1 cellular context compared by ENCODE assay signal in the genomic region with DNA sequence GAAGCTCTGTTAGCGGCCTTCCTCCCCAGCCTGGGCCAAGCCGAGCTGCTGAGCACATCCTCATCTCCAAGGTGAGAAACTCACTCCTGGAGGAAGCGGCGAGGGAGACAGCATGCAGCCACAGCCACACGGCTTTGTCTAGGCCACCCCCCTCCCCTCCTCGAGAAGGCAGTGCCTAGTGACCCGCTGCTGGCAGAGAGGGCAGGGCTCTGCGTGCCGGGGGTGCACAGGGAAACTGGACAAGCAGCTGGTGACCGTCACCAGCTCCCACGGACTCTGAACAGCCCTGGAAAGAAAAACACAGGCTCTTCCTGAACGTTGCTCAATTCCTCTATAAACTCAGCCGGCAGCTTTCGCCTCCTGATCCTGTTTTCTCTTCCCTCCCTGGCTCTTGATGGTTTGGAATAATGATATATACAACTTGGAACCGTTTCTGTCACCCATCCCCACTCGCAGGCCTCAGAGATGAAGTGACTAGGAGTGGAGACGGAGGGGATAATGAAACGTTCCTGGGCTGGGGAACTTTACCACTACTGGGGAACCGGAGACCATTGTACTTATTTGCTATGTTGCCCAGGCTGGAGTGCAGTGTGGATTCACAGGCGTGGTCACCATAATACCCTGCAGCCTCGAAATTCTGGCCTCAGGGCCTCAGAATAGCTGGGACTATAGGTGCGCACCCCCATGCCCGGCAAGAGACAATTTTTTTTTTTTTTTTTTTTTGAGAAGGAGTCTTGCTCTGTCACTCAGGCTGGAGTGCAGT.
TF ChIP-seq lines count a peak whose summit lies in the region.

No MANE protein-coding gene starts in this region.

TF ChIP-seq in HepG2, 621 proteins besides CTCF, POLR2A, EP300 and RAD21 (continued from another document and continues in another):
- TF ChIP-seq ZNF256 (CRISPR knock-in tag; conservative IDR thresholded peaks at IDR 0.05) (no peak), ATRX (CRISPR knock-in tag; IDR thresholded peaks at IDR 0.05; ENCODE audit: borderline replicate concordance) (no peak), ZFP36L2 (CRISPR knock-in tag; IDR thresholded peaks at IDR 0.05) (no peak), ZBTB21 (CRISPR knock-in tag; IDR thresholded peaks at IDR 0.05) (no peak), HHEX (CRISPR knock-in tag; IDR thresholded peaks at IDR 0.05) (no peak), NBN (conservative IDR thresholded peaks at IDR 0.05) (no peak), STAT5B (CRISPR knock-in tag; IDR thresholded peaks at IDR 0.05) (no peak), EEA1 (CRISPR knock-in tag; IDR thresholded peaks at IDR 0.05; ENCODE audit: borderline replicate concordance) (no peak), ZNF775 (CRISPR knock-in tag; IDR thresholded peaks at IDR 0.05; ENCODE audit: borderline replicate concordance) (no peak), NR2F6 (IDR thresholded peaks at IDR 0.05) (no peak), NR2F6 (CRISPR knock-in tag; IDR thresholded peaks at IDR 0.05) (0 out of 2 replicates have a peak, but pooled peaks have one; percentile 9), ZNF816 (CRISPR knock-in tag; IDR thresholded peaks at IDR 0.05; ENCODE audit: borderline replicate concordance) (0 out of 2 replicates have a peak, but pooled peaks have one; percentile 30), TBX3 (IDR thresholded peaks at IDR 0.05; ENCODE audit: borderline replicate concordance) (no peak), MAF1 (CRISPR knock-in tag; IDR thresholded peaks at IDR 0.05; ENCODE audit: borderline replicate concordance) (0 out of 2 replicates have a peak, but pooled peaks have one; percentile 36), CEBPG (CRISPR knock-in tag; IDR thresholded peaks at IDR 0.05) (peak; percentile 79), ZNF878 (CRISPR knock-in tag; IDR thresholded peaks at IDR 0.05) (no peak), PHB2 (IDR thresholded peaks at IDR 0.05; ENCODE audit: partially characterized antibody) (no peak), TBX2 (CRISPR knock-in tag; IDR thresholded peaks at IDR 0.05; ENCODE audit: borderline replicate concordance) (0 out of 2 replicates have a peak, but pooled peaks have one; percentile 28), BRCA1 (CRISPR knock-in tag; IDR thresholded peaks at IDR 0.05) (0 out of 2 replicates have a peak, but pooled peaks have one; percentile 51), ZNF136 (CRISPR knock-in tag; IDR thresholded peaks at IDR 0.05; ENCODE audit: low read depth) (no peak), RORA (CRISPR knock-in tag; IDR thresholded peaks at IDR 0.05) (no peak), ZNF205 (CRISPR knock-in tag; IDR thresholded peaks at IDR 0.05) (no peak), ETV5 (CRISPR knock-in tag; IDR thresholded peaks at IDR 0.05; ENCODE audit: borderline replicate concordance) (peak; percentile 28; the same call in 1 of the 2 replicates), ZNF230 (CRISPR knock-in tag; IDR thresholded peaks at IDR 0.05) (no peak), TAF1 (CRISPR knock-in tag; IDR thresholded peaks at IDR 0.05) (no peak), PHF5A (CRISPR knock-in tag; IDR thresholded peaks at IDR 0.05; ENCODE audit: low read depth, unreplicated experiment) (no peak), ZNF253 (CRISPR knock-in tag; IDR thresholded peaks at IDR 0.05; ENCODE audit: borderline replicate concordance) (no peak), ATM (IDR thresholded peaks at IDR 0.05; ENCODE audit: borderline replicate concordance) (no peak), HCFC1 (IDR thresholded peaks at IDR 0.05; ENCODE audit: low read depth, low read length) (no peak), FOXA3 (CRISPR knock-in tag; IDR thresholded peaks at IDR 0.05) (no peak), ZNF292 (CRISPR knock-in tag; IDR thresholded peaks at IDR 0.05; ENCODE audit: borderline replicate concordance, low read depth) (peak; percentile 72; the same call in 1 of the 2 replicates)
- TF ChIP-seq, protein P1, sequence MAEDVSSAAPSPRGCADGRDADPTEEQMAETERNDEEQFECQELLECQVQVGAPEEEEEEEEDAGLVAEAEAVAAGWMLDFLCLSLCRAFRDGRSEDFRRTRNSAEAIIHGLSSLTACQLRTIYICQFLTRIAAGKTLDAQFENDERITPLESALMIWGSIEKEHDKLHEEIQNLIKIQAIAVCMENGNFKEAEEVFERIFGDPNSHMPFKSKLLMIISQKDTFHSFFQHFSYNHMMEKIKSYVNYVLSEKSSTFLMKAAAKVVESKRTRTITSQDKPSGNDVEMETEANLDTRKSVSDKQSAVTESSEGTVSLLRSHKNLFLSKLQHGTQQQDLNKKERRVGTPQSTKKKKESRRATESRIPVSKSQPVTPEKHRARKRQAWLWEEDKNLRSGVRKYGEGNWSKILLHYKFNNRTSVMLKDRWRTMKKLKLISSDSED (CRISPR knock-in tag; IDR thresholded peaks at IDR 0.05), result no peak
- TF ChIP-seq, protein P2, sequence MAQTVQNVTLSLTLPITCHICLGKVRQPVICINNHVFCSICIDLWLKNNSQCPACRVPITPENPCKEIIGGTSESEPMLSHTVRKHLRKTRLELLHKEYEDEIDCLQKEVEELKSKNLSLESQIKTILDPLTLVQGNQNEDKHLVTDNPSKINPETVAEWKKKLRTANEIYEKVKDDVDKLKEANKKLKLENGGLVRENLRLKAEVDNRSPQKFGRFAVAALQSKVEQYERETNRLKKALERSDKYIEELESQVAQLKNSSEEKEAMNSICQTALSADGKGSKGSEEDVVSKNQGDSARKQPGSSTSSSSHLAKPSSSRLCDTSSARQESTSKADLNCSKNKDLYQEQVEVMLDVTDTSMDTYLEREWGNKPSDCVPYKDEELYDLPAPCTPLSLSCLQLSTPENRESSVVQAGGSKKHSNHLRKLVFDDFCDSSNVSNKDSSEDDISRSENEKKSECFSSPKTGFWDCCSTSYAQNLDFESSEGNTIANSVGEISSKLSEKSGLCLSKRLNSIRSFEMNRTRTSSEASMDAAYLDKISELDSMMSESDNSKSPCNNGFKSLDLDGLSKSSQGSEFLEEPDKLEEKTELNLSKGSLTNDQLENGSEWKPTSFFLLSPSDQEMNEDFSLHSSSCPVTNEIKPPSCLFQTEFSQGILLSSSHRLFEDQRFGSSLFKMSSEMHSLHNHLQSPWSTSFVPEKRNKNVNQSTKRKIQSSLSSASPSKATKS (CRISPR knock-in tag; IDR thresholded peaks at IDR 0.05), result no peak
- TF ChIP-seq, protein P3, sequence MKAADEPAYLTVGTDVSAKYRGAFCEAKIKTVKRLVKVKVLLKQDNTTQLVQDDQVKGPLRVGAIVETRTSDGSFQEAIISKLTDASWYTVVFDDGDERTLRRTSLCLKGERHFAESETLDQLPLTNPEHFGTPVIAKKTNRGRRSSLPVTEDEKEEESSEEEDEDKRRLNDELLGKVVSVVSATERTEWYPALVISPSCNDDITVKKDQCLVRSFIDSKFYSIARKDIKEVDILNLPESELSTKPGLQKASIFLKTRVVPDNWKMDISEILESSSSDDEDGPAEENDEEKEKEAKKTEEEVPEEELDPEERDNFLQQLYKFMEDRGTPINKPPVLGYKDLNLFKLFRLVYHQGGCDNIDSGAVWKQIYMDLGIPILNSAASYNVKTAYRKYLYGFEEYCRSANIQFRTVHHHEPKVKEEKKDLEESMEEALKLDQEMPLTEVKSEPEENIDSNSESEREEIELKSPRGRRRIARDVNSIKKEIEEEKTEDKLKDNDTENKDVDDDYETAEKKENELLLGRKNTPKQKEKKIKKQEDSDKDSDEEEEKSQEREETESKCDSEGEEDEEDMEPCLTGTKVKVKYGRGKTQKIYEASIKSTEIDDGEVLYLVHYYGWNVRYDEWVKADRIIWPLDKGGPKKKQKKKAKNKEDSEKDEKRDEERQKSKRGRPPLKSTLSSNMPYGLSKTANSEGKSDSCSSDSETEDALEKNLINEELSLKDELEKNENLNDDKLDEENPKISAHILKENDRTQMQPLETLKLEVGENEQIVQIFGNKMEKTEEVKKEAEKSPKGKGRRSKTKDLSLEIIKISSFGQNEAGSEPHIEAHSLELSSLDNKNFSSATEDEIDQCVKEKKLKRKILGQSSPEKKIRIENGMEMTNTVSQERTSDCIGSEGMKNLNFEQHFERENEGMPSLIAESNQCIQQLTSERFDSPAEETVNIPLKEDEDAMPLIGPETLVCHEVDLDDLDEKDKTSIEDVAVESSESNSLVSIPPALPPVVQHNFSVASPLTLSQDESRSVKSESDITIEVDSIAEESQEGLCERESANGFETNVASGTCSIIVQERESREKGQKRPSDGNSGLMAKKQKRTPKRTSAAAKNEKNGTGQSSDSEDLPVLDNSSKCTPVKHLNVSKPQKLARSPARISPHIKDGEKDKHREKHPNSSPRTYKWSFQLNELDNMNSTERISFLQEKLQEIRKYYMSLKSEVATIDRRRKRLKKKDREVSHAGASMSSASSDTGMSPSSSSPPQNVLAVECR (CRISPR knock-in tag; IDR thresholded peaks at IDR 0.05; ENCODE audit: borderline replicate concordance), result peak; percentile 50; the same call in 1 of the 2 replicates
- TF ChIP-seq, protein P4, sequence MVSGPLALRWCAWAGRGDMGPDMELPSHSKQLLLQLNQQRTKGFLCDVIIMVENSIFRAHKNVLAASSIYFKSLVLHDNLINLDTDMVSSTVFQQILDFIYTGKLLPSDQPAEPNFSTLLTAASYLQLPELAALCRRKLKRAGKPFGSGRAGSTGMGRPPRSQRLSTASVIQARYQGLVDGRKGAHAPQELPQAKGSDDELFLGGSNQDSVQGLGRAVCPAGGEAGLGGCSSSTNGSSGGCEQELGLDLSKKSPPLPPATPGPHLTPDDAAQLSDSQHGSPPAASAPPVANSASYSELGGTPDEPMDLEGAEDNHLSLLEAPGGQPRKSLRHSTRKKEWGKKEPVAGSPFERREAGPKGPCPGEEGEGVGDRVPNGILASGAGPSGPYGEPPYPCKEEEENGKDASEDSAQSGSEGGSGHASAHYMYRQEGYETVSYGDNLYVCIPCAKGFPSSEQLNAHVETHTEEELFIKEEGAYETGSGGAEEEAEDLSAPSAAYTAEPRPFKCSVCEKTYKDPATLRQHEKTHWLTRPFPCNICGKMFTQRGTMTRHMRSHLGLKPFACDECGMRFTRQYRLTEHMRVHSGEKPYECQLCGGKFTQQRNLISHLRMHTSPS (CRISPR knock-in tag; IDR thresholded peaks at IDR 0.05; ENCODE audit: low read depth), result peak; percentile 84; the same call in 1 of the 2 replicates
- TF ChIP-seq, protein P5, sequence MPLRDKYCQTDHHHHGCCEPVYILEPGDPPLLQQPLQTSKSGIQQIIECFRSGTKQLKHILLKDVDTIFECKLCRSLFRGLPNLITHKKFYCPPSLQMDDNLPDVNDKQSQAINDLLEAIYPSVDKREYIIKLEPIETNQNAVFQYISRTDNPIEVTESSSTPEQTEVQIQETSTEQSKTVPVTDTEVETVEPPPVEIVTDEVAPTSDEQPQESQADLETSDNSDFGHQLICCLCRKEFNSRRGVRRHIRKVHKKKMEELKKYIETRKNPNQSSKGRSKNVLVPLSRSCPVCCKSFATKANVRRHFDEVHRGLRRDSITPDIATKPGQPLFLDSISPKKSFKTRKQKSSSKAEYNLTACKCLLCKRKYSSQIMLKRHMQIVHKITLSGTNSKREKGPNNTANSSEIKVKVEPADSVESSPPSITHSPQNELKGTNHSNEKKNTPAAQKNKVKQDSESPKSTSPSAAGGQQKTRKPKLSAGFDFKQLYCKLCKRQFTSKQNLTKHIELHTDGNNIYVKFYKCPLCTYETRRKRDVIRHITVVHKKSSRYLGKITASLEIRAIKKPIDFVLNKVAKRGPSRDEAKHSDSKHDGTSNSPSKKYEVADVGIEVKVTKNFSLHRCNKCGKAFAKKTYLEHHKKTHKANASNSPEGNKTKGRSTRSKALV (CRISPR knock-in tag; IDR thresholded peaks at IDR 0.05), result 0 out of 2 replicates have a peak, but pooled peaks have one; percentile 21
- TF ChIP-seq, protein P6, sequence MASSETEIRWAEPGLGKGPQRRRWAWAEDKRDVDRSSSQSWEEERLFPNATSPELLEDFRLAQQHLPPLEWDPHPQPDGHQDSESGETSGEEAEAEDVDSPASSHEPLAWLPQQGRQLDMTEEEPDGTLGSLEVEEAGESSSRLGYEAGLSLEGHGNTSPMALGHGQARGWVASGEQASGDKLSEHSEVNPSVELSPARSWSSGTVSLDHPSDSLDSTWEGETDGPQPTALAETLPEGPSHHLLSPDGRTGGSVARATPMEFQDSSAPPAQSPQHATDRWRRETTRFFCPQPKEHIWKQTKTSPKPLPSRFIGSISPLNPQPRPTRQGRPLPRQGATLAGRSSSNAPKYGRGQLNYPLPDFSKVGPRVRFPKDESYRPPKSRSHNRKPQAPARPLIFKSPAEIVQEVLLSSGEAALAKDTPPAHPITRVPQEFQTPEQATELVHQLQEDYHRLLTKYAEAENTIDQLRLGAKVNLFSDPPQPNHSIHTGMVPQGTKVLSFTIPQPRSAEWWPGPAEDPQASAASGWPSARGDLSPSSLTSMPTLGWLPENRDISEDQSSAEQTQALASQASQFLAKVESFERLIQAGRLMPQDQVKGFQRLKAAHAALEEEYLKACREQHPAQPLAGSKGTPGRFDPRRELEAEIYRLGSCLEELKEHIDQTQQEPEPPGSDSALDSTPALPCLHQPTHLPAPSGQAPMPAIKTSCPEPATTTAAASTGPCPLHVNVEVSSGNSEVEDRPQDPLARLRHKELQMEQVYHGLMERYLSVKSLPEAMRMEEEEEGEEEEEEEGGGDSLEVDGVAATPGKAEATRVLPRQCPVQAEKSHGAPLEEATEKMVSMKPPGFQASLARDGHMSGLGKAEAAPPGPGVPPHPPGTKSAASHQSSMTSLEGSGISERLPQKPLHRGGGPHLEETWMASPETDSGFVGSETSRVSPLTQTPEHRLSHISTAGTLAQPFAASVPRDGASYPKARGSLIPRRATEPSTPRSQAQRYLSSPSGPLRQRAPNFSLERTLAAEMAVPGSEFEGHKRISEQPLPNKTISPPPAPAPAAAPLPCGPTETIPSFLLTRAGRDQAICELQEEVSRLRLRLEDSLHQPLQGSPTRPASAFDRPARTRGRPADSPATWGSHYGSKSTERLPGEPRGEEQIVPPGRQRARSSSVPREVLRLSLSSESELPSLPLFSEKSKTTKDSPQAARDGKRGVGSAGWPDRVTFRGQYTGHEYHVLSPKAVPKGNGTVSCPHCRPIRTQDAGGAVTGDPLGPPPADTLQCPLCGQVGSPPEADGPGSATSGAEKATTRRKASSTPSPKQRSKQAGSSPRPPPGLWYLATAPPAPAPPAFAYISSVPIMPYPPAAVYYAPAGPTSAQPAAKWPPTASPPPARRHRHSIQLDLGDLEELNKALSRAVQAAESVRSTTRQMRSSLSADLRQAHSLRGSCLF (CRISPR knock-in tag; IDR thresholded peaks at IDR 0.05; ENCODE audit: borderline replicate concordance), result no peak
- TF ChIP-seq, protein P7, sequence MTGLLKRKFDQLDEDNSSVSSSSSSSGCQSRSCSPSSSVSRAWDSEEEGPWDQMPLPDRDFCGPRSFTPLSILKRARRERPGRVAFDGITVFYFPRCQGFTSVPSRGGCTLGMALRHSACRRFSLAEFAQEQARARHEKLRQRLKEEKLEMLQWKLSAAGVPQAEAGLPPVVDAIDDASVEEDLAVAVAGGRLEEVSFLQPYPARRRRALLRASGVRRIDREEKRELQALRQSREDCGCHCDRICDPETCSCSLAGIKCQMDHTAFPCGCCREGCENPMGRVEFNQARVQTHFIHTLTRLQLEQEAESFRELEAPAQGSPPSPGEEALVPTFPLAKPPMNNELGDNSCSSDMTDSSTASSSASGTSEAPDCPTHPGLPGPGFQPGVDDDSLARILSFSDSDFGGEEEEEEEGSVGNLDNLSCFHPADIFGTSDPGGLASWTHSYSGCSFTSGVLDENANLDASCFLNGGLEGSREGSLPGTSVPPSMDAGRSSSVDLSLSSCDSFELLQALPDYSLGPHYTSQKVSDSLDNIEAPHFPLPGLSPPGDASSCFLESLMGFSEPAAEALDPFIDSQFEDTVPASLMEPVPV (CRISPR knock-in tag; IDR thresholded peaks at IDR 0.05), result 0 out of 2 replicates have a peak, but pooled peaks have one; percentile 18
